Comparison of ENCODE assay signal across 15 cellular contexts in the genomic region with DNA sequence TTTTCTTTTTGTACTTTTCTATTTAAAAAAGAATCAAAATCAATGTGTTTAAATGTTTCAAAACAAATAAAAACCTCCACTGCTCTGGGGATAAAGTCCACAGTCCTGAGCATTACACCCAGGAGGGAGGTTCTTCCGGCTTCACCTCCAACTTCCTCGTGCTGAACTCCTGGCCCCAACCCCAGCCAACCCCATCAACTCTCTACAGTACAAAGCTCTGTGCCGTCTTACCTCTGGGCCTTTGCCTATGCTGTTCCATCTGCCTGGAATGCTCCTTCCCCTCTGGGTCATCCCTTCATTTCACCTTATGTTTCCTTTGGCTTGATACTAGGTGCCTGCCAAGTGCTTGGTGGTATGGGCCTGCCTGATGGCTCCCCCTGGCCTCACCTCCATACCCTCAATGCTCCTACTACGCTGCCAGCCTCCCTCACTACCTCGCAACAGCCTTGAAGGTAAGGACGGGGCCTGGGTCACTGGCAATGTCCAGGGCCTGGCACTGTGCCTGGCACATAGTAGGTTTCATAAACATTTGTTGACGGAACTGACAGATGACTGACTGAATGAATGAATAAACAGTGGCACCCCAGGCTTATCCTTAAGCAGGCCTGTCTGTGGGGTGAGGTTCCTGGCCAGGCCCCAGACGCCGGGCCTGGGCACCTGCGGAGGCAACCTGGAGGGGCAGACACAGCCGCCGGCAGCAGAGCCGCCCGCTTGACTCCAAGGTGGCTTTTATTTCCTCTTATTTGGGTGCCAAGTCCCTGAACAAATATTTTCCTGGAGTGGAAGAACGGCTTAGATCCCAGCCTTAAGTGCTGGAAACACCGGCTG. TPM values are rescaled to one million over a fixed set of nuclear protein-coding genes. Genes with fewer than 3 reads are reported as not detected.
DNase-seq lines count a peak whose midpoint lies in the region; ATAC-seq and TF ChIP-seq lines count a peak whose summit lies in the region.
"Had no signal": no experiment of that assay in that cellular context is flagged by ENCODE, and none has a peak within 500 bp of the region (broad histone marks: within the 10 kb centered on the region; RNA-seq: fewer than 3 reads in every experiment).

No MANE protein-coding gene starts in this region.

- TF ChIP-seq CTCF in thyroid gland (IDR thresholded peaks at IDR 0.05), result peak in 1 of 6 experiments; percentile 3

- 50 to 55% methylated on average over 14 to 15 of the region's 16 CpGs for WGBS in thyroid gland, 2 donors

- H3K4me1 ChIP-seq in thyroid gland, result peaks cover 29 to 53% of the 10 kb centered on the region in 2 donors

- no peak overlapping the region for H3K4me3 Mint-ChIP-seq in T-helper 17 cell
- H3K4me3 Mint-ChIP-seq: activated T-cell treated with anti-CD3 and anti-CD28 coated beads, Interleukin-2, amount 50 U/mL, for 4 hours; effector memory CD8-positive, alpha-beta T cell; GM23338 had no signal

- ATAC-seq in left colon, result peak; percentile 78
- ATAC-seq in T-helper 17 cell, result no peak
- ATAC-seq: activated T-cell treated with anti-CD3 and anti-CD28 coated beads, Interleukin-2, amount 50 U/mL, for 4 hours; effector memory CD8-positive, alpha-beta T cell; GM23338 had no signal

- peaks cover 2% of the 10 kb centered on the region for H3K4me1 Mint-ChIP-seq in T-helper 17 cell

- H3K27me3 ChIP-seq in thyroid gland, result no peaks in the 10 kb centered on the region

- H3K27ac ChIP-seq in thyroid gland, result peak overlapping the region; percentile 53 to 85 (median 81)

- peaks cover 17% of the 10 kb centered on the region for H3K27me3 Mint-ChIP-seq in T-helper 17 cell

- no peaks in the 10 kb centered on the region for H3K36me3 Mint-ChIP-seq in T-helper 17 cell (ENCODE audit: low read depth)

- H3K4me3 ChIP-seq in thyroid gland (replicated peaks in 1 of 3), result no peak overlapping the region
- H3K4me3 ChIP-seq: GM23338 had no signal

- H3K9me3 ChIP-seq in thyroid gland (no peaks in the 10 kb centered on the region), T-helper 17 cell (ENCODE audit: control insufficient read depth, low read length, poor library complexity, severe bottlenecking) (no peaks in the 10 kb centered on the region)

- no peak overlapping the region for H3K27ac Mint-ChIP-seq in T-helper 17 cell
- H3K27ac Mint-ChIP-seq: effector memory CD8-positive, alpha-beta T cell; GM23338 had no signal

- peak; percentile 52 to 77 for DNase-seq in NCI-H187 (lab: John Stamatoyannopoulos, UW)
- DNase-seq in NCI-H187 treated with DMSO at 0.1 percent for 48 hours (lab: John Stamatoyannopoulos, UW), result no peak
- peak; percentile 51 for DNase-seq in NCI-H2196 (lab: John Stamatoyannopoulos, UW; ENCODE audit: unreplicated experiment)
- peak; percentile 70 to 86 for DNase-seq in left colon
- peak; percentile 80 to 81 for DNase-seq in thyroid gland
- no peak for DNase-seq in stimulated activated naive CD4-positive, alpha-beta T cell treated with Interleukin-2 at 50 U/mL for 16 hours (lab: John Stamatoyannopoulos, UW)
- DNase-seq in T-helper 17 cell, result no peak
- DNase-seq in Kasumi-1 (lab: John Stamatoyannopoulos, UW), result no peak
- DNase-seq: 8988T; activated T-cell treated with anti-CD3 and anti-CD28 coated beads, Interleukin-2, amount 50 U/mL, for 4 hours; effector memory CD8-positive, alpha-beta T cell; hippocampal formation; mesendoderm; NCI-H2171 had no signal

- no peaks in the 10 kb centered on the region for H3K36me3 ChIP-seq in thyroid gland

- intact Hi-C loops in left colon (cut with DNase I, micrococcal nuclease), result no loop called here
- intact Hi-C loops in thyroid gland (cut with DNase I), result no loop called here

- TF ChIP-seq POLR2A in thyroid gland (IDR thresholded peaks at IDR 0.05), result no peak

RNA-seq across cellular contexts. Expression of a gene that starts 28.7 kb away (rescaled TPM):
- 100 to 1,000 TPM; 159 to 184 TPM for total RNA-seq in left colon
- total RNA-seq in thyroid gland, result 10 to 100 TPM; 21.9 to 28.0 (median 24.7) TPM
- total RNA-seq in T-helper 17 cell, result not detected

Comparison
In these comparisons a context has a peak if more than half of its experiments do, and no peak if none do; other contexts are left out.
1. DNase-seq: peak in NCI-H187 (2 of 2), NCI-H2196 (single experiment), left colon (2 of 2) and thyroid gland (2 of 2); none in NCI-H187 treated with DMSO at 0.1 percent for 48 hours (single experiment), stimulated activated naive CD4-positive, alpha-beta T cell treated with Interleukin-2 at 50 U/mL for 16 hours (single experiment), T-helper 17 cell (0 of 3) and Kasumi-1 (0 of 2).
2. RNA of a gene that starts 28.7 kb away (total RNA-seq): 159 to 184 TPM in left colon and 21.9 to 28.0 TPM in thyroid gland; not detected in T-helper 17 cell; every median in the first group is over 10 times any median in the second.